In genomic region chr2:168768357-168768756, GRCh38 we compare ENCODE assay signal across 4 cellular contexts. TPM values are rescaled to one million over a fixed set of nuclear protein-coding genes. Genes with fewer than 3 reads are reported as not detected.
"Had no signal": no experiment of that assay in that cellular context is flagged by ENCODE, and none has a peak within 500 bp of the region (broad histone marks: within the 10 kb centered on the region; RNA-seq: fewer than 3 reads in every experiment).

No MANE protein-coding gene starts in this region.

RNA-seq across cellular contexts. Expression of gene NOSTRIN, which starts 34.1 kb away (rescaled TPM):
- total RNA-seq: H7, HFFc6, HT1080 had no signal
- polyA plus RNA-seq: IgD-negative memory B cell had no signal
